1 cellular context compared by ENCODE assay signal in the genomic region with DNA sequence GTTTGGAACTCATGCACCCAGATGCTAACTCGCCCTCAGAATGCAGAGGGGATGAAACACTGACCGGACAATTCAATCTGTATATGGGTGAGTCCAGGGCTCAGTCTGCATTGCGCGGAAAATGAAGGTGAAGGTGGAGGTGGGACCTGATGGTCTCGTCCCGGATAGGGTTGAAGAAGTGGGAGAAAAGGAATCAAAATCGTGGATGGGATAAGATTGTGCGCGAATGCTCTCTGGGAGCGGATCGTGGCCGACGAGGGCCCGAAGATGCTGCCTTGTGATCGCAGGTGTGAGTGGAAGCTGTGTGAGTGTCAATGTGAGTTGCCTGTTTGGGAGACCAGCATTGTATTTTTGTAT.
TF ChIP-seq lines count a peak whose summit lies in the region.

No MANE protein-coding gene starts in this region.

TF ChIP-seq in HEK293, 187 proteins besides CTCF, POLR2A, EP300 and RAD21 (continued from another document):
- TF ChIP-seq, protein P1, sequence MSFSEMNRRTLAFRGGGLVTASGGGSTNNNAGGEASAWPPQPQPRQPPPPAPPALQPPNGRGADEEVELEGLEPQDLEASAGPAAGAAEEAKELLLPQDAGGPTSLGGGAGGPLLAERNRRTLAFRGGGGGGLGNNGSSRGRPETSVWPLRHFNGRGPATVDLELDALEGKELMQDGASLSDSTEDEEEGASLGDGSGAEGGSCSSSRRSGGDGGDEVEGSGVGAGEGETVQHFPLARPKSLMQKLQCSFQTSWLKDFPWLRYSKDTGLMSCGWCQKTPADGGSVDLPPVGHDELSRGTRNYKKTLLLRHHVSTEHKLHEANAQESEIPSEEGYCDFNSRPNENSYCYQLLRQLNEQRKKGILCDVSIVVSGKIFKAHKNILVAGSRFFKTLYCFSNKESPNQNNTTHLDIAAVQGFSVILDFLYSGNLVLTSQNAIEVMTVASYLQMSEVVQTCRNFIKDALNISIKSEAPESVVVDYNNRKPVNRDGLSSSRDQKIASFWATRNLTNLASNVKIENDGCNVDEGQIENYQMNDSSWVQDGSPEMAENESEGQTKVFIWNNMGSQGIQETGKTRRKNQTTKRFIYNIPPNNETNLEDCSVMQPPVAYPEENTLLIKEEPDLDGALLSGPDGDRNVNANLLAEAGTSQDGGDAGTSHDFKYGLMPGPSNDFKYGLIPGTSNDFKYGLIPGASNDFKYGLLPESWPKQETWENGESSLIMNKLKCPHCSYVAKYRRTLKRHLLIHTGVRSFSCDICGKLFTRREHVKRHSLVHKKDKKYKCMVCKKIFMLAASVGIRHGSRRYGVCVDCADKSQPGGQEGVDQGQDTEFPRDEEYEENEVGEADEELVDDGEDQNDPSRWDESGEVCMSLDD (tag by site-specific recombination; IDR thresholded peaks at IDR 0.05) = peak; percentile 61
- no peak for TF ChIP-seq ZNF585B (tag by site-specific recombination; IDR thresholded peaks at IDR 0.05)
- TF ChIP-seq KLF9 (tag by site-specific recombination; IDR thresholded peaks at IDR 0.05; ENCODE audit: low read depth) = peak; percentile 22; the same call in 1 of the 2 replicates
- TF ChIP-seq, protein P2, sequence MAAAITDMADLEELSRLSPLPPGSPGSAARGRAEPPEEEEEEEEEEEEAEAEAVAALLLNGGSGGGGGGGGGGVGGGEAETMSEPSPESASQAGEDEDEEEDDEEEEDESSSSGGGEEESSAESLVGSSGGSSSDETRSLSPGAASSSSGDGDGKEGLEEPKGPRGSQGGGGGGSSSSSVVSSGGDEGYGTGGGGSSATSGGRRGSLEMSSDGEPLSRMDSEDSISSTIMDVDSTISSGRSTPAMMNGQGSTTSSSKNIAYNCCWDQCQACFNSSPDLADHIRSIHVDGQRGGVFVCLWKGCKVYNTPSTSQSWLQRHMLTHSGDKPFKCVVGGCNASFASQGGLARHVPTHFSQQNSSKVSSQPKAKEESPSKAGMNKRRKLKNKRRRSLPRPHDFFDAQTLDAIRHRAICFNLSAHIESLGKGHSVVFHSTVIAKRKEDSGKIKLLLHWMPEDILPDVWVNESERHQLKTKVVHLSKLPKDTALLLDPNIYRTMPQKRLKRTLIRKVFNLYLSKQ (tag by site-specific recombination; IDR thresholded peaks at IDR 0.05; ENCODE audit: borderline replicate concordance) = no peak
- no peak for TF ChIP-seq ZNF548 (tag by site-specific recombination; IDR thresholded peaks at IDR 0.05)
- no peak for TF ChIP-seq ZNF791 (tag by site-specific recombination; IDR thresholded peaks at IDR 0.05)
- TF ChIP-seq ZNF785 (tag by site-specific recombination; IDR thresholded peaks at IDR 0.05) = peak; percentile 78
- no peak for TF ChIP-seq HOXD13 (CRISPR knock-in tag; IDR thresholded peaks at IDR 0.05; ENCODE audit: borderline replicate concordance)
- TF ChIP-seq, protein P3, sequence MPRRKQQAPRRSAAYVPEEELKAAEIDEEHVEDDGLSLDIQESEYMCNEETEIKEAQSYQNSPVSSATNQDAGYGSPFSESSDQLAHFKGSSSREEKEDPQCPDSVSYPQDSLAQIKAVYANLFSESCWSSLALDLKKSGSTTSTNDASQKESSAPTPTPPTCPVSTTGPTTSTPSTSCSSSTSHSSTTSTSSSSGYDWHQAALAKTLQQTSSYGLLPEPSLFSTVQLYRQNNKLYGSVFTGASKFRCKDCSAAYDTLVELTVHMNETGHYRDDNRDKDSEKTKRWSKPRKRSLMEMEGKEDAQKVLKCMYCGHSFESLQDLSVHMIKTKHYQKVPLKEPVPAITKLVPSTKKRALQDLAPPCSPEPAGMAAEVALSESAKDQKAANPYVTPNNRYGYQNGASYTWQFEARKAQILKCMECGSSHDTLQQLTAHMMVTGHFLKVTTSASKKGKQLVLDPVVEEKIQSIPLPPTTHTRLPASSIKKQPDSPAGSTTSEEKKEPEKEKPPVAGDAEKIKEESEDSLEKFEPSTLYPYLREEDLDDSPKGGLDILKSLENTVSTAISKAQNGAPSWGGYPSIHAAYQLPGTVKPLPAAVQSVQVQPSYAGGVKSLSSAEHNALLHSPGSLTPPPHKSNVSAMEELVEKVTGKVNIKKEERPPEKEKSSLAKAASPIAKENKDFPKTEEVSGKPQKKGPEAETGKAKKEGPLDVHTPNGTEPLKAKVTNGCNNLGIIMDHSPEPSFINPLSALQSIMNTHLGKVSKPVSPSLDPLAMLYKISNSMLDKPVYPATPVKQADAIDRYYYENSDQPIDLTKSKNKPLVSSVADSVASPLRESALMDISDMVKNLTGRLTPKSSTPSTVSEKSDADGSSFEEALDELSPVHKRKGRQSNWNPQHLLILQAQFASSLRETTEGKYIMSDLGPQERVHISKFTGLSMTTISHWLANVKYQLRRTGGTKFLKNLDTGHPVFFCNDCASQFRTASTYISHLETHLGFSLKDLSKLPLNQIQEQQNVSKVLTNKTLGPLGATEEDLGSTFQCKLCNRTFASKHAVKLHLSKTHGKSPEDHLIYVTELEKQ (tag by site-specific recombination; IDR thresholded peaks at IDR 0.05; ENCODE audit: borderline replicate concordance) = no peak
- no peak for TF ChIP-seq BCL11B (tag by site-specific recombination; IDR thresholded peaks at IDR 0.05; ENCODE audit: low read depth)
- peak; percentile 65 for TF ChIP-seq ZNF610 (tag by site-specific recombination; IDR thresholded peaks at IDR 0.05; ENCODE audit: borderline replicate concordance)
- peak; percentile 75; the same call in 1 of the 2 replicates for TF ChIP-seq ZNF629 (tag by site-specific recombination; IDR thresholded peaks at IDR 0.05)
- TF ChIP-seq, protein P4, sequence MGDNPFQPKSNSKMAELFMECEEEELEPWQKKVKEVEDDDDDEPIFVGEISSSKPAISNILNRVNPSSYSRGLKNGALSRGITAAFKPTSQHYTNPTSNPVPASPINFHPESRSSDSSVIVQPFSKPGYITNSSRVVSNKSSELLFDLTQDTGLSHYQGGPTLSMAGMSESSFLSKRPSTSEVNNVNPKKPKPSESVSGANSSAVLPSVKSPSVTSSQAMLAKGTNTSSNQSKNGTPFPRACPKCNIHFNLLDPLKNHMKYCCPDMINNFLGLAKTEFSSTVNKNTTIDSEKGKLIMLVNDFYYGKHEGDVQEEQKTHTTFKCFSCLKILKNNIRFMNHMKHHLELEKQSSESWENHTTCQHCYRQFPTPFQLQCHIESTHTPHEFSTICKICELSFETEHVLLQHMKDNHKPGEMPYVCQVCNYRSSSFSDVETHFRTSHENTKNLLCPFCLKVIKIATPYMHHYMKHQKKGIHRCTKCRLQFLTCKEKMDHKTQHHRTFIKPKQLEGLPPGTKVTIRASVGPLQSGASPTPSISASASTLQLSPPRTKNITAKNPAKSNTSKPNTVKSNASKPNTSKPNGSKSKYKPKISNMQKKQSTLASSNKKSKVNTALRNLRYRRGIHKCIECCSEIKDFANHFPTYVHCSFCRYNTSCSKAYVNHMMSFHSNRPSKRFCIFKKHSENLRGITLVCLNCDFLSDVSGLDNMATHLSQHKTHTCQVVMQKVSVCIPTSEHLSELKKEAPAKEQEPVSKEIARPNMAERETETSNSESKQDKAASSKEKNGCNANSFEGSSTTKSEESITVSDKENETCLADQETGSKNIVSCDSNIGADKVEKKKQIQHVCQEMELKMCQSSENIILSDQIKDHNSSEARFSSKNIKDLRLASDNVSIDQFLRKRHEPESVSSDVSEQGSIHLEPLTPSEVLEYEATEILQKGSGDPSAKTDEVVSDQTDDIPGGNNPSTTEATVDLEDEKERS (tag by site-specific recombination; IDR thresholded peaks at IDR 0.05) = peak; percentile 99
- TF ChIP-seq, protein P5, sequence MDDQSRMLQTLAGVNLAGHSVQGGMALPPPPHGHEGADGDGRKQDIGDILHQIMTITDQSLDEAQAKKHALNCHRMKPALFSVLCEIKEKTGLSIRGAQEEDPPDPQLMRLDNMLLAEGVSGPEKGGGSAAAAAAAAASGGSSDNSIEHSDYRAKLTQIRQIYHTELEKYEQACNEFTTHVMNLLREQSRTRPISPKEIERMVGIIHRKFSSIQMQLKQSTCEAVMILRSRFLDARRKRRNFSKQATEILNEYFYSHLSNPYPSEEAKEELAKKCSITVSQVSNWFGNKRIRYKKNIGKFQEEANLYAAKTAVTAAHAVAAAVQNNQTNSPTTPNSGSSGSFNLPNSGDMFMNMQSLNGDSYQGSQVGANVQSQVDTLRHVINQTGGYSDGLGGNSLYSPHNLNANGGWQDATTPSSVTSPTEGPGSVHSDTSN (CRISPR knock-in tag; IDR thresholded peaks at IDR 0.05) = no peak
- peak; percentile 100 for TF ChIP-seq ZBTB17 (tag by site-specific recombination; IDR thresholded peaks at IDR 0.05)
- TF ChIP-seq, protein P6, sequence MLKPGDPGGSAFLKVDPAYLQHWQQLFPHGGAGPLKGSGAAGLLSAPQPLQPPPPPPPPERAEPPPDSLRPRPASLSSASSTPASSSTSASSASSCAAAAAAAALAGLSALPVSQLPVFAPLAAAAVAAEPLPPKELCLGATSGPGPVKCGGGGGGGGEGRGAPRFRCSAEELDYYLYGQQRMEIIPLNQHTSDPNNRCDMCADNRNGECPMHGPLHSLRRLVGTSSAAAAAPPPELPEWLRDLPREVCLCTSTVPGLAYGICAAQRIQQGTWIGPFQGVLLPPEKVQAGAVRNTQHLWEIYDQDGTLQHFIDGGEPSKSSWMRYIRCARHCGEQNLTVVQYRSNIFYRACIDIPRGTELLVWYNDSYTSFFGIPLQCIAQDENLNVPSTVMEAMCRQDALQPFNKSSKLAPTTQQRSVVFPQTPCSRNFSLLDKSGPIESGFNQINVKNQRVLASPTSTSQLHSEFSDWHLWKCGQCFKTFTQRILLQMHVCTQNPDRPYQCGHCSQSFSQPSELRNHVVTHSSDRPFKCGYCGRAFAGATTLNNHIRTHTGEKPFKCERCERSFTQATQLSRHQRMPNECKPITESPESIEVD (tag by site-specific recombination; IDR thresholded peaks at IDR 0.05) = no peak
